In the genomic region with DNA sequence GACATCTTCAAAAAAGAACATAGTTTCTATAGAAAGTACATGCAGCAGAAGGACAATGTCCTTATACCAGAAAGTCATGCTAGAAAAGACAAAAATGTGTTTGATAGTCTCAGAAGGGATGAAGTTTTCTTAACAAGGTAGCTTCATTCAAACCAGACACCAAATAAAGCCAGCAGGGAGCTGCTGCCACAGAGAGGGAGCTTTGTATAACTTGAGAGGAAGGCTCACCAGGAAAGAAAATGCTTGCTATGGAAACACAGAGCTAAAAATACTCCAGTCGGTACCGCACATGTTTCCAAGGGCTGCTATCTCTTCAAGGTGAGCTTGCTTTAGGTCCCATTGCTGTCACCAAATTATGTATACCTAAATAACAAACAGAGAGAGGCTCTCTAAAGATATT, we compare ENCODE assay signal across 1 cellular context.
TF ChIP-seq lines count a peak whose summit lies in the region.

No MANE protein-coding gene starts in this region.

TF ChIP-seq in IMR-90, 13 proteins besides CTCF, POLR2A, EP300 and RAD21 (continued from another document):
- TF ChIP-seq CEBPB (IDR thresholded peaks at IDR 0.05; ENCODE audit: low read depth, low read length) (no peak), NFE2L2 (IDR thresholded peaks at IDR 0.05; ENCODE audit: low read depth, low read length) (no peak), SMC3 (IDR thresholded peaks at IDR 0.05; ENCODE audit: low read depth, low read length) (no peak)
- TF ChIP-seq, protein P1, sequence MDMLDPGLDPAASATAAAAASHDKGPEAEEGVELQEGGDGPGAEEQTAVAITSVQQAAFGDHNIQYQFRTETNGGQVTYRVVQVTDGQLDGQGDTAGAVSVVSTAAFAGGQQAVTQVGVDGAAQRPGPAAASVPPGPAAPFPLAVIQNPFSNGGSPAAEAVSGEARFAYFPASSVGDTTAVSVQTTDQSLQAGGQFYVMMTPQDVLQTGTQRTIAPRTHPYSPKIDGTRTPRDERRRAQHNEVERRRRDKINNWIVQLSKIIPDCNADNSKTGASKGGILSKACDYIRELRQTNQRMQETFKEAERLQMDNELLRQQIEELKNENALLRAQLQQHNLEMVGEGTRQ (IDR thresholded peaks at IDR 0.05; ENCODE audit: low read depth, low read length): no peak
